27 cellular contexts compared by ENCODE assay signal in genomic region chr20:63462244-63462643, GRCh38. TPM values are rescaled to one million over a fixed set of nuclear protein-coding genes. Genes with fewer than 3 reads are reported as not detected.
"Had no signal": no experiment of that assay in that cellular context is flagged by ENCODE, and none has a peak within 500 bp of the region (broad histone marks: within the 10 kb centered on the region; RNA-seq: fewer than 3 reads in every experiment).

No MANE protein-coding gene starts in this region.

- H3K36me3 ChIP-seq: esophagus squamous epithelium, gastrocnemius medialis, heart left ventricle, left lung, lower lobe of right lung had no signal

- H3K9me3 ChIP-seq: esophagus squamous epithelium, gastrocnemius medialis, heart left ventricle, left lung, lower lobe of right lung, mucosa of descending colon had no signal

- H3K36me3 Mint-ChIP-seq: mesothelial cell of epicardium had no signal

- H3K9me3 Mint-ChIP-seq: effector memory CD8-positive, alpha-beta T cell; endodermal cell; mesothelial cell of epicardium had no signal

- H3K4me3 ChIP-seq: coronary artery, esophagus squamous epithelium, gastrocnemius medialis, heart left ventricle, left lung, lower lobe of right lung, mucosa of descending colon had no signal

- H3K4me1 Mint-ChIP-seq: mesothelial cell of epicardium had no signal

- H3K27ac Mint-ChIP-seq: effector memory CD8-positive, alpha-beta T cell; endodermal cell; mesothelial cell of epicardium had no signal

- DNase-seq: dermis blood vessel endothelial cell; effector CD8-positive, alpha-beta T cell; effector memory CD8-positive, alpha-beta T cell; endodermal cell; erythroblast; esophagus squamous epithelium; foreskin fibroblast; foreskin melanocyte; gastrocnemius medialis; heart left ventricle; hippocampal formation; left cardiac atrium; left lung; left ventricle myocardium superior; lower lobe of right lung; mesenchymal stem cell; mucosa of descending colon had no signal

- H3K4me3 Mint-ChIP-seq: effector memory CD8-positive, alpha-beta T cell; endodermal cell; mesothelial cell of epicardium had no signal

- ATAC-seq: effector memory CD8-positive, alpha-beta T cell; esophagus mucosa; gastrocnemius medialis; heart left ventricle; left cardiac atrium; left lung; left ventricle myocardium superior; lower lobe of right lung; mucosa of descending colon had no signal

- H3K27ac ChIP-seq: coronary artery, epithelial cell of prostate, esophagus squamous epithelium, gastrocnemius medialis, heart left ventricle, left lung, lower lobe of right lung had no signal

- H3K4me1 ChIP-seq: gastrocnemius medialis, left lung, lower lobe of right lung had no signal

RNA-seq across cellular contexts. Expression of gene KCNQ2, which starts 10.2 kb away (rescaled TPM):
- total RNA-seq: dermis blood vessel endothelial cell, esophagus mucosa, esophagus squamous epithelium, gastrocnemius medialis, glomerular endothelial cell, left lung, lower leg skin, lower lobe of right lung, lung microvascular endothelial cell, mesenteric fat pad, myocyte had no signal
- polyA plus RNA-seq: heart left ventricle, keratinocyte had no signal
